ENCODE assay signal across 9 cellular contexts in genomic region chr10:98055875-98056516, GRCh38. TPM values are rescaled to one million over a fixed set of nuclear protein-coding genes. Genes with fewer than 3 reads are reported as not detected.
A peak's percentile ranks its signal among the peaks of the same experiment; 100 is the strongest.
DNase-seq lines count a peak whose midpoint lies in the region; ATAC-seq and TF ChIP-seq lines count a peak whose summit lies in the region.
"Had no signal": no experiment of that assay in that cellular context is flagged by ENCODE, and none has a peak within 500 bp of the region (broad histone marks: within the 10 kb centered on the region; RNA-seq: fewer than 3 reads in every experiment).

No MANE protein-coding gene starts in this region.

- no peak overlapping the region for H2AFZ ChIP-seq in Karpas-422 (ENCODE audit: low read length)

- no peaks in the 10 kb centered on the region for H3K36me3 Mint-ChIP-seq in activated CD4-positive, alpha-beta T cell treated with anti-CD3 and anti-CD28 coated beads for 36 hours (ENCODE audit: low read depth)
- no peaks in the 10 kb centered on the region for H3K36me3 Mint-ChIP-seq in neural crest cell (ENCODE audit: low read depth)

- ATAC-seq in activated CD4-positive, alpha-beta T cell treated with anti-CD3 and anti-CD28 coated beads for 36 hours = no peak
- ATAC-seq in HG02981 (IDR thresholded peaks at IDR 0.05; ENCODE audit: unreplicated experiment) (no peak), left colon (no peak)

- POLR2A ChIA-PET in activated CD4-positive, alpha-beta T cell treated with anti-CD3 and anti-CD28 coated beads for 36 hours (lab: Charles Lee) = no interaction called here

- peaks cover 23% of the 10 kb centered on the region for H3K27me3 Mint-ChIP-seq in activated CD4-positive, alpha-beta T cell treated with anti-CD3 and anti-CD28 coated beads for 36 hours
- peaks cover 77% of the 10 kb centered on the region for H3K27me3 Mint-ChIP-seq in neural crest cell (ENCODE audit: low read depth)

- H3K9me3 Mint-ChIP-seq in activated CD4-positive, alpha-beta T cell treated with anti-CD3 and anti-CD28 coated beads for 36 hours (ENCODE audit: low read depth) = no peaks in the 10 kb centered on the region
- no peaks in the 10 kb centered on the region for H3K9me3 Mint-ChIP-seq in neural crest cell

- H3K4me3 ChIP-seq in Karpas-422 (ENCODE audit: low read length) = no peak overlapping the region

- H3K27me3 ChIP-seq in Karpas-422 (ENCODE audit: low read length) = no peaks in the 10 kb centered on the region

- no peak overlapping the region for H3K4me2 ChIP-seq in Karpas-422 (ENCODE audit: low read depth, low read length, poor library complexity, severe bottlenecking)

- H3K9me3 ChIP-seq in Karpas-422 (ENCODE audit: low read length) = no peaks in the 10 kb centered on the region

- no peaks in the 10 kb centered on the region for H3K4me1 Mint-ChIP-seq in activated CD4-positive, alpha-beta T cell treated with anti-CD3 and anti-CD28 coated beads for 36 hours
- H3K4me1 Mint-ChIP-seq in neural crest cell = peaks cover 14% of the 10 kb centered on the region

- DNase-seq in activated CD4-positive, alpha-beta T cell treated with anti-CD3 and anti-CD28 coated beads for 36 hours = peak; percentile 55
- no peak for DNase-seq in activated CD4-positive, alpha-beta T cell treated with anti-CD3 and anti-CD28 coated beads for 4 hours
- DNase-seq in Karpas-422 = peak; percentile 58
- peak; percentile 50 for DNase-seq in astrocyte of the hippocampus (ENCODE audit: low read depth, low spot score)
- peak; percentile 50 for DNase-seq in neural crest cell (ENCODE audit: low read depth, low spot score)
- DNase-seq in G401 (ENCODE audit: low spot score) = no peak
- no peak for DNase-seq in left colon
- DNase-seq: NCI-H526 had no signal

- no peaks in the 10 kb centered on the region for H4K20me1 ChIP-seq in Karpas-422 (ENCODE audit: insufficient read depth, low read depth, low read length)

- H3K27ac ChIP-seq in Karpas-422 (ENCODE audit: low read length) = no peak overlapping the region

- H3K9me2 ChIP-seq in Karpas-422 (replicated peaks; ENCODE audit: insufficient read depth, low read length) = no peaks in the 10 kb centered on the region

- H3K36me3 ChIP-seq in Karpas-422 (ENCODE audit: insufficient read depth, low read length) = no peaks in the 10 kb centered on the region

- H3K4me1 ChIP-seq in Karpas-422 (ENCODE audit: low read length) = no peaks in the 10 kb centered on the region

- CTCF ChIA-PET in activated CD4-positive, alpha-beta T cell treated with anti-CD3 and anti-CD28 coated beads for 36 hours (lab: Charles Lee) = interaction anchor here (0.7 kb wide), 1 partner anchor 47 kb away, joined by 3 read pairs; no protein-coding TSS in a partner anchor

- intact Hi-C loops in activated CD4-positive, alpha-beta T cell treated with anti-CD3 and anti-CD28 coated beads for 36 hours (cut with DNase I, micrococcal nuclease) = no loop called here
- intact Hi-C loops in left colon (cut with DNase I, micrococcal nuclease) = no loop called here

- no peaks in the 10 kb centered on the region for H3K79me2 ChIP-seq in Karpas-422 (ENCODE audit: low read length)

- in situ Hi-C loops in G401 (cut with HindIII; ENCODE audit: low sequenced_read_pairs) = no loop called here

- TF ChIP-seq CTCF in neural crest cell (conservative IDR thresholded peaks at IDR 0.05) = no peak

- no peak overlapping the region for H3K9ac ChIP-seq in Karpas-422 (ENCODE audit: low read length)

- H3K4me3 Mint-ChIP-seq in activated CD4-positive, alpha-beta T cell treated with anti-CD3 and anti-CD28 coated beads for 36 hours = no peak overlapping the region
- H3K4me3 Mint-ChIP-seq in neural crest cell = no peak overlapping the region

- H3K27ac Mint-ChIP-seq in activated CD4-positive, alpha-beta T cell treated with anti-CD3 and anti-CD28 coated beads for 36 hours = no peak overlapping the region
- no peak overlapping the region for H3K27ac Mint-ChIP-seq in neural crest cell (ENCODE audit: unreplicated experiment)

RNA-seq across cellular contexts. Expression of gene CRTAC1, which starts 25.6 kb away (rescaled TPM):
- not detected for total RNA-seq in activated CD4-positive, alpha-beta T cell treated with anti-CD3 and anti-CD28 coated beads for 36 hours
- total RNA-seq in Karpas-422 (2014; rRNA removed; shearing (Covaris generic); ENCODE audit: low replicate concordance) = not detected in 2 replicates
- 0.82 and 1.1 TPM in 2 replicates for total RNA-seq in neural crest cell
- 0.10 TPM in 1 of 2 replicates, not detected in the other for total RNA-seq in G401 (2014; rRNA removed; shearing (Covaris generic))
- total RNA-seq in left colon = 1 to 10 TPM in 1 of 2 donors, under 1 TPM in 1; 0.43 to 1.5 TPM

Comparison
In these comparisons a context has a peak if more than half of its experiments do, and no peak if none do; other contexts are left out.
1. DNase-seq: peak in activated CD4-positive, alpha-beta T cell treated with anti-CD3 and anti-CD28 coated beads for 36 hours (single experiment), Karpas-422 (single experiment), astrocyte of the hippocampus (single experiment) and neural crest cell (single experiment); none in activated CD4-positive, alpha-beta T cell treated with anti-CD3 and anti-CD28 coated beads for 4 hours (0 of 2), G401 (single experiment) and left colon (0 of 2).